In the genomic region with DNA sequence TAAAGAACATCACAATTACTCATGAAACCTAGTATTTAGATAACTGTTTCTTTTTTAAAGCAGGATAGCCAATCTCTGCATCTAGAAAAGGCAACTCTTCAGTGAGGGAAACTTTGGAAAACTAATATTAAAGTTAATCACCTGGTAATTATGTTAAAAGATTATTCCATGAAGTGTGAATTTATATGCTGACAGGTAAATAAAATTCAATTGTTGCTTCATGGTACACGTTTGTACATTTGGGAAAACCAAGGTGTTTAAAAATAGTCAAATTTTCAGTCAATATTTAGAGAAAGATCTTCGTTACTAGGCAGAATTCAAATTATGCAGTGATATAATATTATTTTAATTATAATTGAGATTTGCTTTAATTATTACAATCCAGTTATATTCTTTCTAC, we compare ENCODE assay signal across 6 cellular contexts.
"Had no signal": no experiment of that assay in that cellular context is flagged by ENCODE, and none has a peak within 500 bp of the region (broad histone marks: within the 10 kb centered on the region; RNA-seq: fewer than 3 reads in every experiment).

No MANE protein-coding gene starts in this region.

- DNase-seq: KBM-7, KG1 had no signal

- H3K9ac ChIP-seq: KMS-11 had no signal

- ATAC-seq: K562 had no signal

- FAIRE-seq: HTR-8/SVneo, K562 had no signal

- H3K27ac ChIP-seq: HL-60, KMS-11 had no signal

- H3K4me3 ChIP-seq: K562 had no signal

- H3K4me2 ChIP-seq: KMS-11 had no signal
